In genomic region chr22:25961699-25962098, GRCh38 we compare ENCODE assay signal across 30 cellular contexts.
"Had no signal": no experiment of that assay in that cellular context is flagged by ENCODE, and none has a peak within 500 bp of the region (broad histone marks: within the 10 kb centered on the region; RNA-seq: fewer than 3 reads in every experiment).

No MANE protein-coding gene starts in this region.

- H3K4me1 ChIP-seq: ascending aorta had no signal

- FAIRE-seq: RCC 7860, TTC549 had no signal

- H3K27ac ChIP-seq: ascending aorta, cardiac muscle cell, coronary artery, PC-9, RWPE1 had no signal

- H3K27me3 ChIP-seq: ascending aorta, cardiac muscle cell had no signal

- H3K4me3 ChIP-seq: ascending aorta, cardiac muscle cell, coronary artery, PC-9 had no signal

- DNase-seq: activated CD4-positive, alpha-beta T cell treated with anti-CD3 and anti-CD28 coated beads for 36 hours; activated CD4-positive, alpha-beta T cell treated with anti-CD3 and anti-CD28 coated beads, Interleukin-2, amount 10 ng/mL, durations not matched to agents 7 days and 5 days; activated CD4-positive, alpha-beta T cell treated with anti-CD3 and anti-CD28 coated beads, Interleukin-2, amount 50 U/mL, for 48 hours; activated CD8-positive, alpha-beta T cell treated with anti-CD3 and anti-CD28 coated beads, Interleukin-2, amount 10 ng/mL, durations not matched to agents 7 days and 5 days; activated gamma-delta T cell; activated naive CD4-positive, alpha-beta T cell treated with Interleukin-2 at 50 U/mL for 16 hours; activated naive CD8-positive, alpha-beta T cell treated with anti-CD3 and anti-CD28 coated beads, Interleukin-2, amount 10 ng/mL, durations not matched to agents 7 days and 5 days; activated T-cell treated with anti-CD3 and anti-CD28 coated beads, Interleukin-2, amount 50 U/mL, for 24 hours; amygdala; MM.1S; MV-4-11; NCI-H1092; NCI-H146; NCI-H187; NCI-H2029 treated with DMSO at 0.1 percent for 48 hours; NCI-H510A; NCI-H526; NCI-H748 treated with DMSO at 0.1 percent for 48 hours; NK-92 treated with Interleukin-12 subunit alpha and Interleukin-12 subunit beta, amount 100 ng/mL, for 24 hours; PC-9; SIG-M5; SW 1271 had no signal

- H3K4me2 ChIP-seq: PC-9 had no signal

- ATAC-seq: activated CD4-positive, alpha-beta T cell treated with anti-CD3 and anti-CD28 coated beads for 36 hours; activated CD4-positive, CD25-positive, alpha-beta regulatory T cell treated with anti-CD3 and anti-CD28 coated beads, Interleukin-2, amount 50 U/mL, for 24 hours; activated CD8-positive, alpha-beta T cell treated with anti-CD3 and anti-CD28 coated beads, Interleukin-2, amount 10 ng/mL, durations not matched to agents 7 days and 5 days; Right ventricle myocardium inferior had no signal

- H2AFZ ChIP-seq: PC-9 had no signal

- H3K9me3 ChIP-seq: ascending aorta had no signal
